ENCODE assay signal across 27 cellular contexts in the genomic region with DNA sequence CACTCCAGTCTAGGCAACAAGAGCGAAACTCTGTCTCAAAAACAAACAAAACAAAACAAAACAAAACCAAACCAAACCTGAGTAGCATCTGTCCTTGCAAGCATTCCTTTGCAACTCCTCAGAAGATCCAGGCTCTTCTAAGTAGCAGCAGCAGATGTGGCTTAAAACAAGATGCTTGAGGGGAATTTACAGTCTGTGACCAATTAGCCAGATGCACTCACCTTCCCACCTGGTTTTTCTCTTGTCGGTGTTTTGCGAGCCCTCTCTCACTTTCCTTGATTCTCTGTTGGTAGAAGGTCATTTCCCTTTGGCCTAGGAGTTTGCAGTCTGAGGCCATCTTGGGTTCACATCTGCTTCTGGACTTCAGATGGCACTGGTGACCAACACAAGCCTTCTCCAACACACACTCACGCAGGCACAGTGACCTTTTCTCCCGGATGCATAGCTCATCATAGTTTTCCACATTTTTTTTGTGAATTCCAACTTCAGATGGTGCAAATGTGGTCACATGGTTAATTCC.
DNase-seq lines count a peak whose midpoint lies in the region; ATAC-seq and TF ChIP-seq lines count a peak whose summit lies in the region.
"Had no signal": no experiment of that assay in that cellular context is flagged by ENCODE, and none has a peak within 500 bp of the region (broad histone marks: within the 10 kb centered on the region; RNA-seq: fewer than 3 reads in every experiment).

No MANE protein-coding gene starts in this region.

- no peak overlapping the region for H4K8ac ChIP-seq in H9 (replicated peaks; ENCODE audit: insufficient read length, low read depth, low read length)

- no peak overlapping the region for H2BK5ac ChIP-seq in H9 (ENCODE audit: insufficient read length, low read length)

- H2BK15ac ChIP-seq in H9 (ENCODE audit: low read depth, low read length): no peak overlapping the region

- no peaks in the 10 kb centered on the region for H3K9me3 ChIP-seq in H9 (ENCODE audit: control insufficient read depth, low read depth, low read length)
- H3K9me3 ChIP-seq: HAP-1, SJSA1 had no signal

- H3K36me3 Mint-ChIP-seq in H9 (ENCODE audit: insufficient read depth in 1 of 3, low read depth in 3 of 3): no peaks in the 10 kb centered on the region; a peak in 2 of 7 replicates

- no peak overlapping the region for H4K91ac ChIP-seq in H9 (ENCODE audit: insufficient read length, low read depth, low read length)

- no CpG with 5 or more reads among the region's 5 CpGs for WGBS in H9 (ENCODE audit: extremely low coverage, insufficient read length, low lambda C conversion rate)

- no peak overlapping the region for H2BK12ac ChIP-seq in H9 (ENCODE audit: insufficient read length, low read depth, low read length)

- H3K4me1 Mint-ChIP-seq in H9: no peaks in the 10 kb centered on the region

- no peak overlapping the region for H2BK120ac ChIP-seq in H9 (ENCODE audit: low read depth, low read length, poor library complexity, severe bottlenecking)

- H3K27me3 Mint-ChIP-seq in H9 (ENCODE audit: low read depth): no peaks in the 10 kb centered on the region
- H3K27me3 Mint-ChIP-seq: B cell, IgD-negative memory B cell, T-cell had no signal

- H3K4me3 Mint-ChIP-seq in H9: no peak overlapping the region
- H3K4me3 Mint-ChIP-seq: B cell; CD8-positive, alpha-beta T cell; HFFc6; IgD-negative memory B cell; T-cell had no signal

- no peaks in the 10 kb centered on the region for H3K27me3 ChIP-seq in H9 (ENCODE audit: insufficient read depth, low read length)
- H3K27me3 ChIP-seq: SJSA1 had no signal

- no peak overlapping the region for H2BK20ac ChIP-seq in H9 (ENCODE audit: low read depth, low read length, poor library complexity, severe bottlenecking)

- peaks cover 3% of the 10 kb centered on the region for H3K23me2 ChIP-seq in H9 (ENCODE audit: insufficient read length, low read depth, low read length, poor library complexity, severe bottlenecking)

- H4K5ac ChIP-seq in H9 (ENCODE audit: insufficient read length, low read depth, low read length): peak overlapping the region; percentile 72

- no peak overlapping the region for H3K27ac ChIP-seq in H9 (ENCODE audit: insufficient read length, low read depth, low read length)
- H3K27ac ChIP-seq: C4-2B, GM23248, KMS-11, SJSA1 had no signal

- H3K14ac ChIP-seq in H9 (ENCODE audit: insufficient read depth, low read length): no peak overlapping the region

- H4K20me1 ChIP-seq in H9 (ENCODE audit: control insufficient read depth, insufficient read depth, insufficient read length): no peaks in the 10 kb centered on the region

- no peak overlapping the region for H2AK5ac ChIP-seq in H9 (ENCODE audit: insufficient read length, low read length)

- no peak for ATAC-seq in HG02763 (IDR thresholded peaks at IDR 0.05; ENCODE audit: unreplicated experiment)
- ATAC-seq: CD8-positive, alpha-beta T cell; T-cell had no signal

- H3K18ac ChIP-seq in H9 (ENCODE audit: insufficient read length, low read depth, low read length): no peak overlapping the region

- peak overlapping the region in 1 of 3 experiments; percentile 83; a peak in 2 of 7 replicates for H3K27ac Mint-ChIP-seq in H9
- H3K27ac Mint-ChIP-seq: B cell; CD8-positive, alpha-beta T cell; HFFc6; T-cell had no signal

- H3K23ac ChIP-seq in H9 (ENCODE audit: insufficient read length, low read depth, low read length): no peak overlapping the region

- no peak overlapping the region for H3K4me2 ChIP-seq in H9 (ENCODE audit: insufficient read depth, insufficient read length, low read length)
- H3K4me2 ChIP-seq: KMS-11 had no signal

- no peak overlapping the region for H3T11ph ChIP-seq in H9 (ENCODE audit: low read length)

- TF ChIP-seq CTCF in H9 (conservative IDR thresholded peaks at IDR 0.05) (no peak), GM13976 (IDR thresholded peaks at IDR 0.05; ENCODE audit: borderline replicate concordance, control extremely low read depth, extremely low read depth, insufficient read depth, missing control alignments) (no peak)

- no peak for DNase-seq in H9
- DNase-seq in SK-MEL-5 (ENCODE audit: low read depth, low spot score): peak; percentile 7
- peak; percentile 6 for DNase-seq in fibroblast of gingiva (ENCODE audit: low read depth)
- DNase-seq in ureter (ENCODE audit: low spot score): peak; percentile 9
- no peak for DNase-seq in Kasumi-1 (lab: John Stamatoyannopoulos, UW)
- DNase-seq in GM13976 (ENCODE audit: low spot score): no peak
- DNase-seq: CD8-positive, alpha-beta T cell; DMS 273 treated with DMSO at 0.1 percent for 48 hours; DMS79; GM23248; HFFc6; NCI-H1048; NCI-H1417; NCI-H1694; NCI-H2081; NCI-H2171 treated with DMSO at 0.1 percent for 48 hours; NCI-H345; NCI-H510A treated with DMSO at 0.1 percent for 48 hours; NCI-H774; T-cell had no signal

- no peak overlapping the region for H3K56ac ChIP-seq in H9 (ENCODE audit: insufficient read length, low read depth, low read length)

- H3K9ac ChIP-seq in H9 (ENCODE audit: extremely low read depth, insufficient read length, low read length): no peak overlapping the region
- H3K9ac ChIP-seq: GM23248, KMS-11 had no signal

- no peaks in the 10 kb centered on the region for H3K79me2 ChIP-seq in H9 (ENCODE audit: insufficient read depth, low read length)

- H3K4me1 ChIP-seq in H9 (ENCODE audit: insufficient read depth, low read length): peaks cover 2% of the 10 kb centered on the region; the same call in 1 of the 2 replicates
- H3K4me1 ChIP-seq: HAP-1, SJSA1 had no signal

- H3K4ac ChIP-seq in H9 (ENCODE audit: low read depth, low read length): no peak overlapping the region

- no peaks in the 10 kb centered on the region for H3K79me1 ChIP-seq in H9 (ENCODE audit: insufficient read depth, low read depth, low read length, poor library complexity, severe bottlenecking)

- peaks cover 0 to 2% of the 10 kb centered on the region in 2 experiments; a peak in 2 of 5 replicates for H3K9me3 Mint-ChIP-seq in H9
- H3K9me3 Mint-ChIP-seq: CD8-positive, alpha-beta T cell; IgD-negative memory B cell; T-cell had no signal

- in situ Hi-C loops in SK-MEL-5 (cut with HindIII; ENCODE audit: low pct_unique_long_range_greater_than_20kb, low sequenced_read_pairs): no loop called here
- in situ Hi-C loops in GM13976 (cut with MboI; ENCODE audit: low sequenced_read_pairs, unreplicated experiment): no loop called here

- H2AFZ ChIP-seq in H9 (ENCODE audit: low read length): no peak overlapping the region
- H2AFZ ChIP-seq: GM23248 had no signal

Comparison
In these comparisons a context has a peak if more than half of its experiments do, and no peak if none do; other contexts are left out.
1. DNase-seq: peak in SK-MEL-5 (single experiment), fibroblast of gingiva (single experiment) and ureter (single experiment); none in H9 (single experiment), Kasumi-1 (0 of 2) and GM13976 (single experiment).